In the genomic region with DNA sequence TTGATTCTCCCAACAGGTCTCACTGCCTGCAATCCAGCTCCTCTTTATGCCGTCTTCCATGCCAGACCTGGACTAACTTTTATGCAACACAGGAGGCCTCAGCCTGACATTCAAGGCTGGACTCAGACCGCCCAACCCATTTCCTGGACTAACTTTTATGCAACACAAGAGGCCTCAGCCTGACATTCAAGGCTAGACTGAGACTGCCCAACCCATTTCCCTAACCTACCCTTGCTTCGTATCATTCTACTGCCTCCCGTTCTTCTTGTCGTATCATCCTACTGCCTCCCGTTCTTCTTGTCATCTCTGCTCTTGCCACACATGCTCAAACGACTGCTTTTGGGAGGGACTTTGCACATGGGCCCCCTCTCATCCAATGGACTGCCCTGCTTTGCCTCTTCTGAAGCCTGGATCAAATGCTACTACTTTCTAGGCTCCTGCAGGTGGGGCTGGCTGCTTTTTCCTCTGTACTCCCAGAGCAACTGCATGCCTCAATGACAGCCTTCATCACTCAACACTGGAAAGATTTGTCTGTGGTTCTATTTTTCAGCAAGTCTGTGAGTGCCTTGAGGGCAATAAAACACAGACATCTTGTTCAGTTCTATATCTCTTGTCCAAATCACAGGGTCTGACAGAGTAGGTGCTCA, we compare ENCODE assay signal across 15 cellular contexts. TPM values are rescaled to one million over a fixed set of nuclear protein-coding genes. Genes with fewer than 3 reads are reported as not detected.
DNase-seq lines count a peak whose midpoint lies in the region; ATAC-seq, FAIRE-seq and TF ChIP-seq lines count a peak whose summit lies in the region.
"Had no signal": no experiment of that assay in that cellular context is flagged by ENCODE, and none has a peak within 500 bp of the region (broad histone marks: within the 10 kb centered on the region; RNA-seq: fewer than 3 reads in every experiment).

No MANE protein-coding gene starts in this region.

- intact Hi-C loops in breast epithelium (cut with DNase I; ENCODE audit: low total_unique reads): no loop called here
- intact Hi-C loops in MCF 10A (cut with micrococcal nuclease): no loop called here
- intact Hi-C loops in activated T-helper 2 cell treated with anti-CD3 and anti-CD28 coated beads, Interferon-gamma antibody, Interleukin-2, Interleukin-4, amounts not matched to agents 10 μg/mL and 5 μg/mL and 100 μg/mL, durations not matched to agents 14 hours and 24 hours and 36 hours (cut with micrococcal nuclease): loop anchor here (10.0 kb wide), 1 partner anchor 54 kb away; a partner anchor contains a TSS
- intact Hi-C loops in left lung (cut with DNase I): no loop called here
- intact Hi-C loops in prostate gland (cut with DNase I): no loop called here

- no peaks in the 10 kb centered on the region for H3K27me3 Mint-ChIP-seq in MCF 10A (ENCODE audit: insufficient read depth, unreplicated experiment)
- H3K27me3 Mint-ChIP-seq in activated T-helper 2 cell treated with anti-CD3 and anti-CD28 coated beads, Interferon-gamma antibody, Interleukin-2, Interleukin-4, amounts not matched to agents 10 μg/mL and 5 μg/mL and 100 μg/mL, durations not matched to agents 14 hours and 24 hours and 36 hours (ENCODE audit: low read depth): no peaks in the 10 kb centered on the region

- no peaks in the 10 kb centered on the region for H3K36me3 ChIP-seq in breast epithelium
- peaks cover 0 to 17% of the 10 kb centered on the region in 2 donors for H3K36me3 ChIP-seq in left lung
- H3K36me3 ChIP-seq in thoracic aorta: peaks cover 6% of the 10 kb centered on the region
- H3K36me3 ChIP-seq in prostate gland: no peaks in the 10 kb centered on the region

- H3K4me1 Mint-ChIP-seq in MCF 10A (ENCODE audit: insufficient read depth, unreplicated experiment): peaks cover 14% of the 10 kb centered on the region
- peaks cover 72% of the 10 kb centered on the region for H3K4me1 Mint-ChIP-seq in activated T-helper 2 cell treated with anti-CD3 and anti-CD28 coated beads, Interferon-gamma antibody, Interleukin-2, Interleukin-4, amounts not matched to agents 10 μg/mL and 5 μg/mL and 100 μg/mL, durations not matched to agents 14 hours and 24 hours and 36 hours (ENCODE audit: low read depth)

- 83% methylated on average over 7 of the region's 7 CpGs for WGBS in prostate gland

- H3K4me1 ChIP-seq in breast epithelium: peaks cover 0 to 7% of the 10 kb centered on the region in 2 donors
- peaks cover 16 to 97% of the 10 kb centered on the region in 2 donors for H3K4me1 ChIP-seq in left lung
- peaks cover 68 to 92% of the 10 kb centered on the region in 2 donors for H3K4me1 ChIP-seq in thoracic aorta (ENCODE audit: control insufficient read depth in 1 of 2, low read depth in 2 of 2)
- peaks cover 13% of the 10 kb centered on the region for H3K4me1 ChIP-seq in prostate gland (replicated peaks)

- H3K27ac ChIP-seq in breast epithelium (peak overlapping the region; percentile 20 to 52), left lung (peak overlapping the region in 1 of 2 donors; percentile 66), thoracic aorta (peak overlapping the region; percentile 13 to 15), prostate gland (no peak overlapping the region)

- TF ChIP-seq POLR2A in breast epithelium (IDR thresholded peaks at IDR 0.05) (no peak), prostate gland (IDR thresholded peaks at IDR 0.05) (no peak)

- DNase-seq in breast epithelium (ENCODE audit: low spot score in 2 of 2) (no peak), MCF 10A (ENCODE audit: unreplicated experiment) (no peak), left lung (no peak), thoracic aorta (ENCODE audit: low spot score) (no peak), prostate gland (ENCODE audit: low spot score) (no peak), GM19240 (ENCODE audit: insufficient read length, low spot score) (no peak), HTR-8/SVneo (ENCODE audit: insufficient read length, low spot score) (no peak)
- no peak for DNase-seq in activated T-helper 2 cell treated with anti-CD3 and anti-CD28 coated beads, Interferon-gamma antibody, Interleukin-2, Interleukin-4, amounts not matched to agents 10 μg/mL and 5 μg/mL and 100 μg/mL, durations not matched to agents 14 hours and 24 hours and 36 hours (ENCODE audit: low spot score)
- DNase-seq: dermis blood vessel endothelial cell; EL; foreskin fibroblast; H9; NCI-H524 treated with DMSO at 0.1 percent for 48 hours; SHP77; stimulated activated CD8-positive, alpha-beta memory T cell treated with anti-CD3 and anti-CD28 coated beads, Interleukin-4, amount 100 ng/mL, for 48 hours had no signal

- POLR2A ChIA-PET in MCF 10A (lab: Yijun Ruan, JAX): no interaction called here

- H3K36me3 Mint-ChIP-seq in MCF 10A (ENCODE audit: insufficient read depth, unreplicated experiment): peaks cover 4% of the 10 kb centered on the region
- peaks cover 65% of the 10 kb centered on the region for H3K36me3 Mint-ChIP-seq in activated T-helper 2 cell treated with anti-CD3 and anti-CD28 coated beads, Interferon-gamma antibody, Interleukin-2, Interleukin-4, amounts not matched to agents 10 μg/mL and 5 μg/mL and 100 μg/mL, durations not matched to agents 14 hours and 24 hours and 36 hours (ENCODE audit: low read depth)

- CTCF ChIA-PET in MCF 10A (lab: Yijun Ruan, JAX): interaction anchor here (0.7 to 2.0 kb wide), 4 partner anchors 8 to 211 kb away, joined by 3 to 7 read pairs (median 4); a partner anchor contains a TSS

- no TSS peak for BruUV-seq in MCF 10A (replicated peaks; lab: Mats Ljungman, UMichigan)

- H3K9me3 Mint-ChIP-seq in MCF 10A (ENCODE audit: unreplicated experiment): no peaks in the 10 kb centered on the region
- no peaks in the 10 kb centered on the region for H3K9me3 Mint-ChIP-seq in activated T-helper 2 cell treated with anti-CD3 and anti-CD28 coated beads, Interferon-gamma antibody, Interleukin-2, Interleukin-4, amounts not matched to agents 10 μg/mL and 5 μg/mL and 100 μg/mL, durations not matched to agents 14 hours and 24 hours and 36 hours
- H3K9me3 Mint-ChIP-seq: H9 had no signal

- TF ChIP-seq CTCF in breast epithelium (IDR thresholded peaks at IDR 0.05): no peak
- TF ChIP-seq CTCF in MCF 10A (IDR thresholded peaks at IDR 0.05; ENCODE audit: unreplicated experiment): no peak
- TF ChIP-seq CTCF in left lung (IDR thresholded peaks at IDR 0.05): no peak
- TF ChIP-seq CTCF in thoracic aorta (IDR thresholded peaks at IDR 0.05): no peak
- no peak for TF ChIP-seq CTCF in prostate gland (IDR thresholded peaks at IDR 0.05)

- H3K27ac Mint-ChIP-seq in MCF 10A (ENCODE audit: low read depth, unreplicated experiment): no peak overlapping the region
- H3K27ac Mint-ChIP-seq in activated T-helper 2 cell treated with anti-CD3 and anti-CD28 coated beads, Interferon-gamma antibody, Interleukin-2, Interleukin-4, amounts not matched to agents 10 μg/mL and 5 μg/mL and 100 μg/mL, durations not matched to agents 14 hours and 24 hours and 36 hours: peak overlapping the region; percentile 5

- no peak overlapping the region for H3K4me3 Mint-ChIP-seq in MCF 10A (ENCODE audit: unreplicated experiment)
- H3K4me3 Mint-ChIP-seq in activated T-helper 2 cell treated with anti-CD3 and anti-CD28 coated beads, Interferon-gamma antibody, Interleukin-2, Interleukin-4, amounts not matched to agents 10 μg/mL and 5 μg/mL and 100 μg/mL, durations not matched to agents 14 hours and 24 hours and 36 hours (ENCODE audit: low read depth): no peak overlapping the region
- H3K4me3 Mint-ChIP-seq: H9 had no signal

- no peaks in the 10 kb centered on the region for H3K27me3 ChIP-seq in breast epithelium
- no peaks in the 10 kb centered on the region for H3K27me3 ChIP-seq in left lung
- H3K27me3 ChIP-seq in thoracic aorta (replicated peaks; ENCODE audit: insufficient read depth): no peaks in the 10 kb centered on the region
- no peaks in the 10 kb centered on the region for H3K27me3 ChIP-seq in prostate gland (replicated peaks; ENCODE audit: insufficient read depth)

- FAIRE-seq in HTR-8/SVneo (lab: Jason Lieb, UNC): no peak

- ATAC-seq in left lung: peak; percentile 53
- no peak for ATAC-seq in thoracic aorta (ENCODE audit: insufficient number of reproducible peaks, low FRiP score, low read depth)

- H3K4me3 ChIP-seq in breast epithelium (no peak overlapping the region), left lung (no peak overlapping the region), thoracic aorta (no peak overlapping the region), prostate gland (no peak overlapping the region)

- H3K9me3 ChIP-seq in breast epithelium (no peaks in the 10 kb centered on the region), left lung (no peaks in the 10 kb centered on the region), thoracic aorta (no peaks in the 10 kb centered on the region), prostate gland (no peaks in the 10 kb centered on the region)

RNA-seq across cellular contexts. Expression of a gene that starts 7.8 kb away (rescaled TPM):
- total RNA-seq in breast epithelium (10 to 100 TPM; 25.0 to 50.1 (median 32.4) TPM), MCF 10A (2022) (11.1 and 13.1 TPM in 2 replicates), left lung (10 to 100 TPM; 21.7 to 25.4 TPM), thoracic aorta (10 to 100 TPM; 31.5 to 54.2 TPM), prostate gland (10 to 100 TPM; 46.1 to 51.2 TPM)
- 26.8 and 29.4 TPM in 2 replicates for total RNA-seq in activated T-helper 2 cell treated with anti-CD3 and anti-CD28 coated beads, Interferon-gamma antibody, Interleukin-2, Interleukin-4, amounts not matched to agents 10 μg/mL and 5 μg/mL and 100 μg/mL, durations not matched to agents 14 hours and 24 hours and 36 hours

RNA-seq across cellular contexts. Expression of a gene that starts 29.6 kb away (rescaled TPM):
- total RNA-seq in breast epithelium (10 to 100 TPM; 15.5 to 26.6 (median 20.6) TPM), MCF 10A (2022) (1.2 and 4.8 TPM in 2 replicates), left lung (10 to 100 TPM; 12.4 to 12.8 TPM), thoracic aorta (10 to 100 TPM in 1 of 2 donors, 1 to 10 TPM in 1; 7.5 to 22.6 TPM), prostate gland (10 to 100 TPM; 27.2 to 33.2 TPM)
- 11.1 TPM in 2 replicates for total RNA-seq in activated T-helper 2 cell treated with anti-CD3 and anti-CD28 coated beads, Interferon-gamma antibody, Interleukin-2, Interleukin-4, amounts not matched to agents 10 μg/mL and 5 μg/mL and 100 μg/mL, durations not matched to agents 14 hours and 24 hours and 36 hours

RNA-seq across cellular contexts. Expression of a gene that starts 37.8 kb away (rescaled TPM):
- total RNA-seq in breast epithelium: 10 to 100 TPM; 47.7 to 68.6 (median 47.9) TPM
- 167 and 193 TPM in 2 replicates for total RNA-seq in MCF 10A (2022)
- total RNA-seq in activated T-helper 2 cell treated with anti-CD3 and anti-CD28 coated beads, Interferon-gamma antibody, Interleukin-2, Interleukin-4, amounts not matched to agents 10 μg/mL and 5 μg/mL and 100 μg/mL, durations not matched to agents 14 hours and 24 hours and 36 hours: 287 and 325 TPM in 2 replicates
- 100 to 1,000 TPM; 133 to 146 TPM for total RNA-seq in left lung
- 10 to 100 TPM; 56.7 to 77.0 TPM for total RNA-seq in thoracic aorta
- 100 to 1,000 TPM; 108 to 134 TPM for total RNA-seq in prostate gland

RNA-seq across cellular contexts. Expression of a gene that starts 37.9 kb away (rescaled TPM):
- 1 to 10 TPM; 2.6 to 7.5 (median 6.6) TPM for total RNA-seq in breast epithelium
- total RNA-seq in MCF 10A (2022): 1.1 and 1.7 TPM in 2 replicates
- 3.2 and 4.3 TPM in 2 replicates for total RNA-seq in activated T-helper 2 cell treated with anti-CD3 and anti-CD28 coated beads, Interferon-gamma antibody, Interleukin-2, Interleukin-4, amounts not matched to agents 10 μg/mL and 5 μg/mL and 100 μg/mL, durations not matched to agents 14 hours and 24 hours and 36 hours
- total RNA-seq in left lung: 1 to 10 TPM; 2.8 to 3.9 TPM
- 1 to 10 TPM in 1 of 2 donors, under 1 TPM in 1; 0.27 to 2.9 TPM for total RNA-seq in thoracic aorta
- 10 to 100 TPM in 1 of 2 donors, 1 to 10 TPM in 1; 3.5 to 28.6 TPM for total RNA-seq in prostate gland

RNA-seq across cellular contexts. Expression of a gene that starts 52.2 kb away (rescaled TPM):
- 1 to 10 TPM; 1.3 to 2.5 (median 1.3) TPM for total RNA-seq in breast epithelium
- total RNA-seq in MCF 10A (2022): not detected in 2 replicates
- 148 and 152 TPM in 2 replicates for total RNA-seq in activated T-helper 2 cell treated with anti-CD3 and anti-CD28 coated beads, Interferon-gamma antibody, Interleukin-2, Interleukin-4, amounts not matched to agents 10 μg/mL and 5 μg/mL and 100 μg/mL, durations not matched to agents 14 hours and 24 hours and 36 hours
- 1 to 10 TPM; 4.8 to 6.3 TPM for total RNA-seq in left lung
- total RNA-seq in thoracic aorta: 10 to 100 TPM in 1 of 2 donors, 1 to 10 TPM in 1; 3.5 to 27.1 TPM
- total RNA-seq in prostate gland: 1 to 10 TPM in 1 of 2 donors, not detected in 1; 2.5 TPM
- total RNA-seq: dermis blood vessel endothelial cell, H9 had no signal

Comparison
In these comparisons a context has a peak if more than half of its experiments do, and no peak if none do; other contexts are left out.
1. H3K27ac ChIP-seq: peak in breast epithelium (2 of 2) and thoracic aorta (2 of 2); none in prostate gland (0 of 2).